In genomic region chr3:30112904-30113484, GRCh38 we compare ENCODE assay signal across 9 cellular contexts.
DNase-seq lines count a peak whose midpoint lies in the region; ATAC-seq and TF ChIP-seq lines count a peak whose summit lies in the region.
"Had no signal": no experiment of that assay in that cellular context is flagged by ENCODE, and none has a peak within 500 bp of the region (broad histone marks: within the 10 kb centered on the region; RNA-seq: fewer than 3 reads in every experiment).

No MANE protein-coding gene starts in this region.

- no peaks in the 10 kb centered on the region for H3K4me1 Mint-ChIP-seq in activated CD8-positive, alpha-beta memory T cell treated with anti-CD3 and anti-CD28 coated beads, Interleukin-2, amount 10 ng/mL, durations not matched to agents 7 days and 5 days
- H3K4me1 Mint-ChIP-seq in activated T-helper 17 cell treated with anti-CD3 and anti-CD28 coated beads, Interleukin-2, amount 50 U/mL, for 72 hours: no peaks in the 10 kb centered on the region

- no peaks in the 10 kb centered on the region for H3K9me3 Mint-ChIP-seq in activated CD8-positive, alpha-beta memory T cell treated with anti-CD3 and anti-CD28 coated beads, Interleukin-2, amount 10 ng/mL, durations not matched to agents 7 days and 5 days (ENCODE audit: low read depth)
- no peaks in the 10 kb centered on the region for H3K9me3 Mint-ChIP-seq in activated T-helper 17 cell treated with anti-CD3 and anti-CD28 coated beads, Interleukin-2, amount 50 U/mL, for 72 hours
- H3K9me3 Mint-ChIP-seq: activated naive CD8-positive, alpha-beta T cell treated with anti-CD3 and anti-CD28 coated beads, Interleukin-2, amount 10 ng/mL, durations not matched to agents 7 days and 5 days had no signal

- H3K27ac ChIP-seq in thyroid gland: no peak overlapping the region

- intact Hi-C loops in thyroid gland (cut with DNase I): loop anchor here (10.0 kb wide), 2 partner anchors 92 to 582 kb away; no protein-coding TSS in a partner anchor

- H3K9me3 ChIP-seq in adipocyte (ENCODE audit: control insufficient read depth, low read length) (no peaks in the 10 kb centered on the region), thyroid gland (no peaks in the 10 kb centered on the region)

- no peak for DNase-seq in activated CD8-positive, alpha-beta memory T cell treated with anti-CD3 and anti-CD28 coated beads, Interleukin-2, amount 10 ng/mL, durations not matched to agents 7 days and 5 days
- no peak for DNase-seq in activated CD8-positive, alpha-beta memory T cell treated with anti-CD3 and anti-CD28 coated beads, Interleukin-2, amount 50 U/mL, for 4 hours
- DNase-seq in NCI-H146 treated with DMSO at 0.1 percent for 48 hours (lab: John Stamatoyannopoulos, UW; ENCODE audit: unreplicated experiment): peak; percentile 44
- DNase-seq in adipocyte (ENCODE audit: low read depth): peak; percentile 86
- peak; percentile 89 for DNase-seq in inferior parietal cortex (ENCODE audit: extremely low spot score)
- no peak for DNase-seq in thyroid gland
- DNase-seq: activated naive CD8-positive, alpha-beta T cell treated with anti-CD3 and anti-CD28 coated beads, Interleukin-2, amount 10 ng/mL, durations not matched to agents 7 days and 5 days had no signal

- H3K36me3 ChIP-seq in adipocyte (ENCODE audit: control insufficient read depth, insufficient read depth, low read length, severe bottlenecking): no peaks in the 10 kb centered on the region
- H3K36me3 ChIP-seq in thyroid gland: no peaks in the 10 kb centered on the region

- no peaks in the 10 kb centered on the region for H3K36me3 Mint-ChIP-seq in activated CD8-positive, alpha-beta memory T cell treated with anti-CD3 and anti-CD28 coated beads, Interleukin-2, amount 10 ng/mL, durations not matched to agents 7 days and 5 days
- no peaks in the 10 kb centered on the region for H3K36me3 Mint-ChIP-seq in activated T-helper 17 cell treated with anti-CD3 and anti-CD28 coated beads, Interleukin-2, amount 50 U/mL, for 72 hours (ENCODE audit: low read depth)
- H3K36me3 Mint-ChIP-seq: activated naive CD8-positive, alpha-beta T cell treated with anti-CD3 and anti-CD28 coated beads, Interleukin-2, amount 10 ng/mL, durations not matched to agents 7 days and 5 days had no signal

- no peaks in the 10 kb centered on the region for H3K27me3 ChIP-seq in adipocyte (replicated peaks; ENCODE audit: control insufficient read depth, insufficient read depth, low read length)
- no peaks in the 10 kb centered on the region for H3K27me3 ChIP-seq in thyroid gland

- H3K4me3 Mint-ChIP-seq in activated CD8-positive, alpha-beta memory T cell treated with anti-CD3 and anti-CD28 coated beads, Interleukin-2, amount 10 ng/mL, durations not matched to agents 7 days and 5 days: no peak overlapping the region
- H3K4me3 Mint-ChIP-seq in activated T-helper 17 cell treated with anti-CD3 and anti-CD28 coated beads, Interleukin-2, amount 50 U/mL, for 72 hours: no peak overlapping the region
- H3K4me3 Mint-ChIP-seq: activated naive CD8-positive, alpha-beta T cell treated with anti-CD3 and anti-CD28 coated beads, Interleukin-2, amount 10 ng/mL, durations not matched to agents 7 days and 5 days had no signal

- peak; percentile 36 for ATAC-seq in activated CD8-positive, alpha-beta memory T cell treated with anti-CD3 and anti-CD28 coated beads, Interleukin-2, amount 10 ng/mL, durations not matched to agents 7 days and 5 days
- ATAC-seq in activated T-helper 17 cell treated with anti-CD3 and anti-CD28 coated beads, Interleukin-2, amount 50 U/mL, for 72 hours (replicated peaks): no peak
- ATAC-seq in GM19452 (IDR thresholded peaks at IDR 0.05; ENCODE audit: unreplicated experiment): no peak

- CTCF ChIA-PET in activated CD8-positive, alpha-beta memory T cell treated with anti-CD3 and anti-CD28 coated beads, Interleukin-2, amount 10 ng/mL, durations not matched to agents 7 days and 5 days (lab: Charles Lee): interaction anchor here (1.6 to 1.8 kb wide), 2 partner anchors 85 to 86 kb away, joined by 6 to 11 read pairs; no protein-coding TSS in a partner anchor

- TF ChIP-seq CTCF in thyroid gland (IDR thresholded peaks at IDR 0.05): peak; percentile 20 to 61 (median 47)

- TF ChIP-seq POLR2A in thyroid gland (IDR thresholded peaks at IDR 0.05): no peak

- WGBS in thyroid gland, 2 donors: 47 to 83% methylated on average over 1 of the region's 1 CpG

- H3K27ac Mint-ChIP-seq in activated CD8-positive, alpha-beta memory T cell treated with anti-CD3 and anti-CD28 coated beads, Interleukin-2, amount 10 ng/mL, durations not matched to agents 7 days and 5 days: no peak overlapping the region
- no peak overlapping the region for H3K27ac Mint-ChIP-seq in activated T-helper 17 cell treated with anti-CD3 and anti-CD28 coated beads, Interleukin-2, amount 50 U/mL, for 72 hours
- H3K27ac Mint-ChIP-seq: activated naive CD8-positive, alpha-beta T cell treated with anti-CD3 and anti-CD28 coated beads, Interleukin-2, amount 10 ng/mL, durations not matched to agents 7 days and 5 days had no signal

- H3K9ac ChIP-seq in adipocyte (ENCODE audit: low read length): peak overlapping the region; percentile 7

- H3K4me3 ChIP-seq in adipocyte (ENCODE audit: low read length): no peak overlapping the region
- H3K4me3 ChIP-seq in thyroid gland (replicated peaks in 1 of 3): no peak overlapping the region

- H3K4me1 ChIP-seq in adipocyte (ENCODE audit: control insufficient read depth, insufficient read depth, low read length) (peaks cover 20% of the 10 kb centered on the region), thyroid gland (no peaks in the 10 kb centered on the region)

- peaks cover 4% of the 10 kb centered on the region for H3K27me3 Mint-ChIP-seq in activated CD8-positive, alpha-beta memory T cell treated with anti-CD3 and anti-CD28 coated beads, Interleukin-2, amount 10 ng/mL, durations not matched to agents 7 days and 5 days
- peaks cover 8% of the 10 kb centered on the region for H3K27me3 Mint-ChIP-seq in activated T-helper 17 cell treated with anti-CD3 and anti-CD28 coated beads, Interleukin-2, amount 50 U/mL, for 72 hours

Comparison
In these comparisons a context has a peak if more than half of its experiments do, and no peak if none do; other contexts are left out.
1. DNase-seq: peak in NCI-H146 treated with DMSO at 0.1 percent for 48 hours (single experiment), adipocyte (single experiment) and inferior parietal cortex (single experiment); none in activated CD8-positive, alpha-beta memory T cell treated with anti-CD3 and anti-CD28 coated beads, Interleukin-2, amount 10 ng/mL, durations not matched to agents 7 days and 5 days (single experiment), activated CD8-positive, alpha-beta memory T cell treated with anti-CD3 and anti-CD28 coated beads, Interleukin-2, amount 50 U/mL, for 4 hours (single experiment) and thyroid gland (0 of 2).